ENCODE assay signal across 8 cellular contexts in genomic region chr6:39114707-39115599, GRCh38. TPM values are rescaled to one million over a fixed set of nuclear protein-coding genes. Genes with fewer than 3 reads are reported as not detected.
DNase-seq lines count a peak whose midpoint lies in the region; ATAC-seq and TF ChIP-seq lines count a peak whose summit lies in the region.

Gene SAYSD1, minus strand, starts transcription at chr6:39115186. Its CDS starts 97 bp downstream, at chr6:39115089.

- peak within 1 kb of the TSS; percentile 53 to 86 (median 73) for H3K4me3 ChIP-seq in heart right ventricle

- H3K27me3 ChIP-seq in heart right ventricle, result no peaks in the 10 kb centered on the region

- TF ChIP-seq CTCF in GM13977 (IDR thresholded peaks at IDR 0.05; ENCODE audit: extremely low read depth, insufficient read depth, missing control alignments), result no peak
- TF ChIP-seq CTCF in heart right ventricle (IDR thresholded peaks at IDR 0.05), result peak in 1 of 9 donors; percentile 3
- TF ChIP-seq CTCF in type B pancreatic cell (conservative IDR thresholded peaks at IDR 0.05), result no peak

- peaks cover 0 to 36% (median 16%) of the 10 kb centered on the region in 9 donors for H3K4me1 ChIP-seq in heart right ventricle

- 1 to 2% methylated on average over 68 of the region's 68 CpGs for WGBS in heart right ventricle, 2 donors

- no peaks in the 10 kb centered on the region for H3K9me3 ChIP-seq in heart right ventricle

- peak; percentile 92 for DNase-seq in GM13977 (ENCODE audit: low spot score)
- DNase-seq in NCI-H1436 treated with DMSO at 0.1 percent for 48 hours (lab: John Stamatoyannopoulos, UW), result peak; percentile 56
- peak; percentile 84 to 97 (median 85) for DNase-seq in T-helper 1 cell
- DNase-seq in amniotic epithelial cell (ENCODE audit: low read depth), result peak; percentile 87
- DNase-seq in heart right ventricle, result peak; percentile 90 to 94
- peak; percentile 81 to 98 (median 89) for DNase-seq in posterior cingulate gyrus
- DNase-seq in type B pancreatic cell (ENCODE audit: extremely low spot score, unreplicated experiment), result peak; percentile 94

- peak within 1 kb of the TSS; percentile 86 for H3K27ac Mint-ChIP-seq in type B pancreatic cell

- peaks cover 10% of the 10 kb centered on the region for H3K4me1 Mint-ChIP-seq in type B pancreatic cell (ENCODE audit: unreplicated experiment)

- ATAC-seq in HG02852 (IDR thresholded peaks at IDR 0.05; ENCODE audit: unreplicated experiment), result peak; percentile 92
- ATAC-seq in heart right ventricle, result peak; percentile 98 to 100 (median 98)

- peaks cover 3% of the 10 kb centered on the region for H3K27me3 Mint-ChIP-seq in type B pancreatic cell

- peaks cover 11% of the 10 kb centered on the region for H3K36me3 Mint-ChIP-seq in type B pancreatic cell

- intact Hi-C loops in heart right ventricle (cut with DNase I) (no loop called here), posterior cingulate gyrus (cut with DNase I) (loop anchor here (5.0 to 10.0 kb wide), 2 partner anchors 413 to 1950 kb away; partner anchors contain the start of gene GLO1)

- peak within 1 kb of the TSS; percentile 83 to 96 (median 95) for H3K27ac ChIP-seq in heart right ventricle

- in situ Hi-C loops in GM13977 (cut with MboI; ENCODE audit: low pct_unique_long_range_greater_than_20kb, low sequenced_read_pairs, unreplicated experiment), result no loop called here

- H3K4me3 Mint-ChIP-seq in type B pancreatic cell, result peak within 1 kb of the TSS; percentile 97

- H3K36me3 ChIP-seq in heart right ventricle, result peaks cover 0 to 17% (median 0%) of the 10 kb centered on the region in 9 donors

- no peaks in the 10 kb centered on the region for H3K9me3 Mint-ChIP-seq in type B pancreatic cell

RNA-seq across cellular contexts. Expression of gene SAYSD1, which starts in this region (rescaled TPM):
- total RNA-seq in heart right ventricle, result 10 to 100 TPM in 1 of 10 donors, 1 to 10 TPM in 9; 6.4 to 10.4 (median 8.9) TPM
- polyA plus RNA-seq in heart right ventricle, result 10 to 100 TPM in 1 of 2 donors, 1 to 10 TPM in 1; 7.3 to 11.5 TPM
- 13.3 and 15.0 TPM in 2 replicates for total RNA-seq in type B pancreatic cell (ENCODE audit: low replicate concordance)

Comparison
In these comparisons a context has a peak if more than half of its experiments do, and no peak if none do; other contexts are left out.
1. Peak in every context shown above with its lines: DNase-seq, ATAC-seq, H3K4me3 ChIP-seq and H3K27ac ChIP-seq.